Comparison of ENCODE assay signal across 8 cellular contexts in the genomic region with DNA sequence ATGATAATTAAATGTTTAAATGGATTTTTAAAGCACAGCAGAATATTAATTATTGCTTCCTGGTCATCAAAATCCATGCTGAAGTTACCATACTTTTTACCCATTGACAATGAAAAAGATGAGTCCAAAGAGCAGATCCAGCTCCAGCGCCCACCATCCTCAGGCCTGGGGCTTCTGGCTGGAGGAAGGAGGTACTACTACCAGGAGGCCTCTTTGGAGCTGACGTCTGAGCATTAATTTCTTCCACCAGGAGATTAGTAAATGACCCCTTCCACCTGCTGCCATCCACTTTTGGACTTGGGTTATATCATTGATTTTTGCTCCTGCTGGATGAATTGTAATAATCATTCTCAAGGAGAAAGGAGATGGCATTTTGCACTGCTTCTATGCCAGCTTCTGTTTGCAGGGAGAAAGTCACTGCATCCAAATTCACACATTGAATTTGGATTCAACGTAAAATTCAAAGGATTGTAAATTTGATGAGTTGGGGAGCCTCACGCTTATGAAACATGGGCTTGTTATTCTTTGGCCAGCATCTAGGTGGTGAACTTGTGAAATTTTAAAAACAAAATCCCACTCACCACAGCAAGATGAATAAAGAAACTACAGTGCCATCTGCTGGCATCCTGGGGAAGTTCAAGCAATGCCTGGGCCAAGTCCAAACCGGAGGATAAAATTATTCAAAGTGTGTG.
DNase-seq lines count a peak whose midpoint lies in the region; ATAC-seq lines count a peak whose summit lies in the region.

No MANE protein-coding gene starts in this region.

- no peaks in the 10 kb centered on the region for H3K9me3 Mint-ChIP-seq in CD4-positive, CD25-positive, alpha-beta regulatory T cell
- H3K9me3 Mint-ChIP-seq in naive thymus-derived CD8-positive, alpha-beta T cell, result no peaks in the 10 kb centered on the region

- no peaks in the 10 kb centered on the region for H3K36me3 Mint-ChIP-seq in CD4-positive, CD25-positive, alpha-beta regulatory T cell
- no peaks in the 10 kb centered on the region for H3K36me3 Mint-ChIP-seq in naive thymus-derived CD8-positive, alpha-beta T cell

- ATAC-seq in CD4-positive, CD25-positive, alpha-beta regulatory T cell (ENCODE audit: low read depth in 2 of 2), result peak in 1 of 2 donors; percentile 37
- ATAC-seq in GM19043 (IDR thresholded peaks at IDR 0.05; ENCODE audit: low read depth, unreplicated experiment) (peak; percentile 68), HG03460 (IDR thresholded peaks at IDR 0.05; ENCODE audit: unreplicated experiment) (peak; percentile 76), esophagus mucosa (peak; percentile 74)
- ATAC-seq in naive thymus-derived CD8-positive, alpha-beta T cell, result peak in 1 of 2 donors; percentile 53

- no peaks in the 10 kb centered on the region for H3K36me3 ChIP-seq in CD4-positive, CD25-positive, alpha-beta regulatory T cell (ENCODE audit: control insufficient read depth, insufficient read depth, low read length)

- POLR2A ChIA-PET in naive thymus-derived CD8-positive, alpha-beta T cell (lab: Charles Lee), result no interaction called here

- H3K4me3 ChIP-seq in CD4-positive, CD25-positive, alpha-beta regulatory T cell (ENCODE audit: low read depth, low read length), result no peak overlapping the region

- H3K27me3 ChIP-seq in CD4-positive, CD25-positive, alpha-beta regulatory T cell (ENCODE audit: control insufficient read depth, insufficient read depth, low read length), result no peaks in the 10 kb centered on the region

- no peak overlapping the region for H3K4me3 Mint-ChIP-seq in CD4-positive, CD25-positive, alpha-beta regulatory T cell
- H3K4me3 Mint-ChIP-seq in naive thymus-derived CD8-positive, alpha-beta T cell, result no peak overlapping the region

- DNase-seq in CD4-positive, CD25-positive, alpha-beta regulatory T cell, result peak in 2 of 3 donors; percentile 24 to 55
- peak; percentile 60 for DNase-seq in NCI-H774 (lab: John Stamatoyannopoulos, UW)
- DNase-seq in activated CD8-positive, alpha-beta memory T cell treated with anti-CD3 and anti-CD28 coated beads, Interleukin-2, amount 50 U/mL, for 24 hours (ENCODE audit: extremely low read depth), result peak; percentile 29
- DNase-seq in naive thymus-derived CD8-positive, alpha-beta T cell, result peak in 7 of 10 donors; percentile 14 to 42 (median 34)
- DNase-seq in substantia nigra (lab: John Stamatoyannopoulos, UW), result peak in 38 of 49 donors; percentile 9 to 74 (median 46)

- H3K9me3 ChIP-seq in CD4-positive, CD25-positive, alpha-beta regulatory T cell (ENCODE audit: control insufficient read depth in 2 of 2, low read length in 2 of 2), result no peaks in the 10 kb centered on the region

- no peak overlapping the region for H3K27ac ChIP-seq in CD4-positive, CD25-positive, alpha-beta regulatory T cell (ENCODE audit: insufficient read depth, low read length, poor library complexity, severe bottlenecking)
- peak overlapping the region; percentile 82 for H3K27ac ChIP-seq in substantia nigra (ENCODE audit: low read depth, low read length, poor library complexity, severe bottlenecking)

- H3K4me1 Mint-ChIP-seq in CD4-positive, CD25-positive, alpha-beta regulatory T cell, result peaks cover 0 to 7% (median under 1%) of the 10 kb centered on the region in 4 donors
- peaks cover 0 to 7% (median 2%) of the 10 kb centered on the region in 4 donors for H3K4me1 Mint-ChIP-seq in naive thymus-derived CD8-positive, alpha-beta T cell

- peaks cover 16% of the 10 kb centered on the region for H3K27me3 Mint-ChIP-seq in CD4-positive, CD25-positive, alpha-beta regulatory T cell
- peaks cover 4 to 33% (median 8%) of the 10 kb centered on the region in 5 donors for H3K27me3 Mint-ChIP-seq in naive thymus-derived CD8-positive, alpha-beta T cell

- H3K27ac Mint-ChIP-seq in CD4-positive, CD25-positive, alpha-beta regulatory T cell, result no peak overlapping the region
- no peak overlapping the region for H3K27ac Mint-ChIP-seq in naive thymus-derived CD8-positive, alpha-beta T cell

- H3K4me1 ChIP-seq in CD4-positive, CD25-positive, alpha-beta regulatory T cell (ENCODE audit: control insufficient read depth, insufficient read depth, low read length, poor library complexity, severe bottlenecking), result no peaks in the 10 kb centered on the region
